ENCODE assay signal across 1 cellular context in the genomic region with DNA sequence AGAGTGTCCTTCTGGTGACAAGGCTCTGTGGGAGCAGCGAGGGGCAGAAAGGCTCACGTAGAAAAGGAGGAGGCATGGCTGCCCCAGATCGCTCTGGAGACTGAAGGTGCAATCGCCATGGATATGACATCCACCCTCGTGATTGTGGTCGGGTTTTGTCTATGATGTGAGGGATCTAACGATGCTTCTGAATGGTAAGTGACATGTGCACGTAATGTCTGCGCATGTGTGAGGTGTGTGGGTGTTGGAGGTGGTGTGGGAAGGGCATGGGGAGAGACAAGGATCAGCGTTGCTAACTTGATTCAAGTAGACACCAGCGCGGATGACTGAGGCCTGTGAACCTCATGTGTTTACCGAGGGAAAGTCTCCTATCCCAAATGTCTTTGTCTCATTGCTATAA.
TF ChIP-seq lines count a peak whose summit lies in the region.

No MANE protein-coding gene starts in this region.

TF ChIP-seq in IMR-90, 13 proteins besides CTCF, POLR2A, EP300 and RAD21 (continued from another document):
- TF ChIP-seq SMC3 (IDR thresholded peaks at IDR 0.05; ENCODE audit: low read depth, low read length) = no peak
- TF ChIP-seq, protein P1, sequence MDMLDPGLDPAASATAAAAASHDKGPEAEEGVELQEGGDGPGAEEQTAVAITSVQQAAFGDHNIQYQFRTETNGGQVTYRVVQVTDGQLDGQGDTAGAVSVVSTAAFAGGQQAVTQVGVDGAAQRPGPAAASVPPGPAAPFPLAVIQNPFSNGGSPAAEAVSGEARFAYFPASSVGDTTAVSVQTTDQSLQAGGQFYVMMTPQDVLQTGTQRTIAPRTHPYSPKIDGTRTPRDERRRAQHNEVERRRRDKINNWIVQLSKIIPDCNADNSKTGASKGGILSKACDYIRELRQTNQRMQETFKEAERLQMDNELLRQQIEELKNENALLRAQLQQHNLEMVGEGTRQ (IDR thresholded peaks at IDR 0.05; ENCODE audit: low read depth, low read length) = no peak
- no peak for TF ChIP-seq BHLHE40 (IDR thresholded peaks at IDR 0.05; ENCODE audit: low read depth, low read length)
- TF ChIP-seq FOS (IDR thresholded peaks at IDR 0.05; ENCODE audit: low read depth, low read length) = no peak
TF ChIP-seq in IMR-90: peak in this region for 0.
